ENCODE assay signal across 14 cellular contexts in the genomic region with DNA sequence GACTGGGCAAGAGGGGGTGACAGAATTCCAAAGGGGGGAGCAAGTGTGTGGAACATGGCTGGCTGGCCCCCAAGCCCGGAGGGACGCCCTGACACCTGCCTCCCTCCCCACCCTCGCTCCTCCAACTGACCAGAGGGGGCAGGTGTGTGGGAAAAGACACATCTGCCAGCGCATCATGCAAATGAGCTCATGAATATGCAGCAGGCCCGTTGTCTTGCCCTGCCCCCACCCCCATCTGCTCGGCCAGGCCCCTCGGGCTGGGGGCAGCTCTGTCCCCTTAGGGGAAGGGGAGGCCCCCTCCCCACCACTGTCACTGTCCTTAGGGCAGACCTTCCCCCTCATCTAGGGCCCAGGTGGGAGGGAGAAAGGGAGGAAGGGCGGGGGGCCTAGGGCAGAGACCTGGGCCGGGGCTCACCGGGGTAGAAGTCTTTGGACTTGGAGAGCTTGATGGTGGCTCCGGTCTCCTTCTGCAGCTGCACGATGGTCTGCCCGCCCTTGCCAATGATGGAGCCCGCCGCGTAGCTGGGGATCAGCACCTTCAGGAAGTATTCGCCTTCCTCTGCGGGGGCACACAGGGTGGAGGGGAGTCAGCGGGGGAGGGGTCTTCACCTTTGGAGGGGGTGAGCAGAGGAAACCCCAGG. TPM values are rescaled to one million over a fixed set of nuclear protein-coding genes. Genes with fewer than 3 reads are reported as not detected.
DNase-seq lines count a peak whose midpoint lies in the region; ATAC-seq, FAIRE-seq and TF ChIP-seq lines count a peak whose summit lies in the region.
"Had no signal": no experiment of that assay in that cellular context is flagged by ENCODE, and none has a peak within 500 bp of the region (broad histone marks: within the 10 kb centered on the region; RNA-seq: fewer than 3 reads in every experiment).

No MANE protein-coding gene starts in this region.

- peaks cover 8% of the 10 kb centered on the region for H3K4me1 ChIP-seq in DOHH2 (ENCODE audit: control insufficient read depth, low read length)
- peaks cover 9% of the 10 kb centered on the region for H3K4me1 ChIP-seq in HUES6 (ENCODE audit: control insufficient read depth, insufficient read depth, low read length)
- H3K4me1 ChIP-seq in keratinocyte (ENCODE audit: control insufficient read depth, extremely low read depth, insufficient read depth, low read length), result peaks cover 9% of the 10 kb centered on the region

- no peaks in the 10 kb centered on the region for H3K9me3 ChIP-seq in DOHH2 (ENCODE audit: control insufficient read depth, insufficient read depth, low read length)
- H3K9me3 ChIP-seq in HUES6 (ENCODE audit: control insufficient read depth, insufficient read depth, low read depth, low read length), result no peaks in the 10 kb centered on the region
- no peaks in the 10 kb centered on the region for H3K9me3 ChIP-seq in keratinocyte (ENCODE audit: control insufficient read depth, low read depth, low read length)
- H3K9me3 ChIP-seq: neutrophil had no signal

- H3K79me2 ChIP-seq in DOHH2 (ENCODE audit: control insufficient read depth, low read length), result no peaks in the 10 kb centered on the region
- H3K79me2 ChIP-seq in keratinocyte (ENCODE audit: control insufficient read depth, insufficient read depth, low read length), result no peaks in the 10 kb centered on the region

- no peak for FAIRE-seq in keratinocyte (lab: Jason Lieb, UNC)

- H4K20me1 ChIP-seq in DOHH2 (ENCODE audit: control insufficient read depth, insufficient read depth, low read depth, low read length) (no peaks in the 10 kb centered on the region), keratinocyte (ENCODE audit: control insufficient read depth, extremely low read depth, insufficient read depth, low read length) (no peaks in the 10 kb centered on the region)

- H3K36me3 ChIP-seq in DOHH2 (ENCODE audit: control insufficient read depth, low read length) (no peaks in the 10 kb centered on the region), HUES6 (ENCODE audit: control insufficient read depth, insufficient read depth, low read length) (peaks cover 3% of the 10 kb centered on the region; the same call in 1 of the 2 replicates), keratinocyte (ENCODE audit: control insufficient read depth in 2 of 2, extremely low read depth in 1 of 2, insufficient read depth in 2 of 2, low read length in 2 of 2) (no peaks in the 10 kb centered on the region)
- H3K36me3 ChIP-seq: neutrophil had no signal

- dilution Hi-C loops in keratinocyte (cut with MboI; ENCODE audit: extremely low pct_ligation_motif_present, low sequenced_read_pairs), result no loop called here

- H3K9me1 ChIP-seq in keratinocyte (ENCODE audit: control insufficient read depth, extremely low read depth, insufficient read depth, low read length), result no peaks in the 10 kb centered on the region

- no peaks in the 10 kb centered on the region for H3K9me2 ChIP-seq in DOHH2 (replicated peaks; ENCODE audit: control insufficient read depth, low read length)

- H3K27ac ChIP-seq in DOHH2 (ENCODE audit: low read depth, low read length) (no peak overlapping the region), HUES6 (ENCODE audit: low read depth, low read length) (no peak overlapping the region), angular gyrus (ENCODE audit: low read depth, low read length) (peak overlapping the region; percentile 78), keratinocyte (ENCODE audit: control insufficient read depth, insufficient read depth, low read length) (no peak overlapping the region)
- H3K27ac ChIP-seq: neutrophil, SK-N-MC, VCaP had no signal

- no peaks in the 10 kb centered on the region for H3F3A ChIP-seq in DOHH2 (ENCODE audit: control insufficient read depth, insufficient read depth)

- ATAC-seq in GM19452 (IDR thresholded peaks at IDR 0.05; ENCODE audit: unreplicated experiment) (no peak), HG03159 (IDR thresholded peaks at IDR 0.05; ENCODE audit: unreplicated experiment) (no peak), GM18858 (IDR thresholded peaks at IDR 0.05; ENCODE audit: unreplicated experiment) (no peak)

- H3K9ac ChIP-seq in HUES6 (ENCODE audit: low read length), result no peak overlapping the region
- no peak overlapping the region for H3K9ac ChIP-seq in keratinocyte (ENCODE audit: control insufficient read depth, extremely low read depth, insufficient read depth, low read length)

- H3K4me2 ChIP-seq in DOHH2 (ENCODE audit: low read length) (peak overlapping the region; percentile 39; the same call in 1 of the 2 replicates), keratinocyte (ENCODE audit: control insufficient read depth, extremely low read depth, insufficient read depth, low read depth, low read length) (no peak overlapping the region)

- no peak overlapping the region for H3K4me3 ChIP-seq in DOHH2 (ENCODE audit: low read length)
- H3K4me3 ChIP-seq in HUES6 (ENCODE audit: low read depth, low read length), result peak overlapping the region; percentile 37
- no peak overlapping the region for H3K4me3 ChIP-seq in keratinocyte (ENCODE audit: control insufficient read depth in 2 of 3, extremely low read depth in 1 of 3, insufficient read depth in 2 of 3, low read depth in 1 of 3, low read length in 3 of 3)
- H3K4me3 ChIP-seq: SK-N-MC had no signal

- H3K27me3 ChIP-seq in DOHH2 (ENCODE audit: control insufficient read depth, low read length), result peaks cover 18% of the 10 kb centered on the region; the same call in 1 of the 2 replicates
- H3K27me3 ChIP-seq in HUES6 (ENCODE audit: control insufficient read depth, insufficient read depth, low read length), result peaks cover 27% of the 10 kb centered on the region; the same call in 1 of the 2 replicates
- peaks cover 32% of the 10 kb centered on the region for H3K27me3 ChIP-seq in keratinocyte (ENCODE audit: control insufficient read depth, extremely low read depth, insufficient read depth, low read length)

- H2AFZ ChIP-seq in keratinocyte (ENCODE audit: control insufficient read depth, low read length), result no peak overlapping the region

- DNase-seq in keratinocyte (ENCODE audit: low read depth, low spot score), result no peak
- no peak for DNase-seq in activated T-cell treated with anti-CD3 and anti-CD28 coated beads for 4 hours
- DNase-seq: activated CD8-positive, alpha-beta memory T cell treated with anti-CD3 and anti-CD28 coated beads, Interleukin-2, amount 50 U/mL, for 48 hours; activated naive CD8-positive, alpha-beta T cell treated with anti-CD3 and anti-CD28 coated beads, Interleukin-2, amount 10 ng/mL, durations not matched to agents 7 days and 5 days; CD4-positive, CD25-positive, alpha-beta regulatory T cell had no signal

- TF ChIP-seq CTCF in DOHH2 (IDR thresholded peaks at IDR 0.05; ENCODE audit: low read depth, low read length, poor library complexity, severe bottlenecking), result peak; percentile 31
- peak in 2 of 3 experiments; percentile 20 to 43 for TF ChIP-seq CTCF in keratinocyte (optimal IDR thresholded peaks at IDR 0.05 in 1 of 3, IDR thresholded peaks at IDR 0.05 in 1 of 3, conservative IDR thresholded peaks at IDR 0.05 in 1 of 3; ENCODE audit: extremely low read depth in 1 of 3, insufficient read depth in 2 of 3, low read length in 3 of 3)

RNA-seq across cellular contexts. Expression of a gene that starts 12.9 kb away (rescaled TPM):
- not detected in 3 replicates for polyA plus RNA-seq in keratinocyte
- polyA plus RNA-seq in keratinocyte (2011; ENCODE audit: low read depth), result 0.26 TPM
- 0.01 TPM in 1 of 2 replicates, not detected in the other for polyA plus RNA-seq in keratinocyte (2011; cell fraction: cytosol; rRNA removed)
- polyA plus RNA-seq in keratinocyte (2011; cell fraction: nucleus; rRNA removed), result 0.03 TPM in 2 replicates
- 0.17 TPM in 1 of 2 replicates, not detected in the other for polyA plus RNA-seq in keratinocyte (2012; ENCODE audit: low replicate concordance)
- not detected in 3 replicates for polyA minus RNA-seq in keratinocyte
- not detected for polyA minus RNA-seq in keratinocyte (2011; cell fraction: cytosol; rRNA and poly(A)+ RNA removed)
- polyA minus RNA-seq in keratinocyte (2011; cell fraction: nucleus; rRNA and poly(A)+ RNA removed), result not detected in 2 replicates
- polyA plus RNA-seq: CD4-positive, CD25-positive, alpha-beta regulatory T cell had no signal

RNA-seq across cellular contexts. Expression of a gene that starts 34.6 kb away (rescaled TPM):
- 5.2 to 6.1 TPM (median 5.8 TPM) in 3 replicates for polyA plus RNA-seq in keratinocyte
- polyA plus RNA-seq in keratinocyte (2011; ENCODE audit: low read depth), result 1.4 TPM
- 1.9 and 3.5 TPM in 2 replicates for polyA plus RNA-seq in keratinocyte (2011; cell fraction: cytosol; rRNA removed)
- 8.6 and 10.5 TPM in 2 replicates for polyA plus RNA-seq in keratinocyte (2011; cell fraction: nucleus; rRNA removed)
- 5.0 and 10.0 TPM in 2 replicates for polyA plus RNA-seq in keratinocyte (2012; ENCODE audit: low replicate concordance)
- polyA minus RNA-seq in keratinocyte, result 2.7 to 6.8 TPM (median 3.1 TPM) in 3 replicates
- polyA minus RNA-seq in keratinocyte (2011; cell fraction: cytosol; rRNA and poly(A)+ RNA removed), result 4.8 TPM
- 6.1 and 9.0 TPM in 2 replicates for polyA minus RNA-seq in keratinocyte (2011; cell fraction: nucleus; rRNA and poly(A)+ RNA removed)

RNA-seq across cellular contexts. Expression of a gene that starts 46.1 kb away (rescaled TPM):
- not detected in 3 replicates for polyA plus RNA-seq in keratinocyte
- polyA plus RNA-seq in keratinocyte (2011; ENCODE audit: low read depth), result not detected
- not detected in 2 replicates for polyA plus RNA-seq in keratinocyte (2011; cell fraction: cytosol; rRNA removed)
- polyA plus RNA-seq in keratinocyte (2011; cell fraction: nucleus; rRNA removed), result not detected in 2 replicates
- polyA plus RNA-seq in keratinocyte (2012; ENCODE audit: low replicate concordance), result not detected in 2 replicates
- not detected in 3 replicates for polyA minus RNA-seq in keratinocyte
- polyA minus RNA-seq in keratinocyte (2011; cell fraction: cytosol; rRNA and poly(A)+ RNA removed), result not detected
- polyA minus RNA-seq in keratinocyte (2011; cell fraction: nucleus; rRNA and poly(A)+ RNA removed), result not detected in 2 replicates
- polyA plus RNA-seq: CD4-positive, CD25-positive, alpha-beta regulatory T cell had no signal

RNA-seq across cellular contexts. Expression of a gene that starts 58.3 kb away (rescaled TPM):
- polyA plus RNA-seq in keratinocyte, result 1.1 to 1.6 TPM (median 1.3 TPM) in 3 replicates
- polyA plus RNA-seq in keratinocyte (2011; ENCODE audit: low read depth), result 0.82 TPM
- polyA plus RNA-seq in keratinocyte (2011; cell fraction: cytosol; rRNA removed), result 1.6 and 2.6 TPM in 2 replicates
- 3.1 and 5.5 TPM in 2 replicates for polyA plus RNA-seq in keratinocyte (2011; cell fraction: nucleus; rRNA removed)
- 4.1 and 4.6 TPM in 2 replicates for polyA plus RNA-seq in keratinocyte (2012; ENCODE audit: low replicate concordance)
- 0.30 to 4.5 TPM (median 0.35 TPM) in 3 replicates for polyA minus RNA-seq in keratinocyte
- 3.8 TPM for polyA minus RNA-seq in keratinocyte (2011; cell fraction: cytosol; rRNA and poly(A)+ RNA removed)
- polyA minus RNA-seq in keratinocyte (2011; cell fraction: nucleus; rRNA and poly(A)+ RNA removed), result 1.2 and 1.8 TPM in 2 replicates
